Comparison of ENCODE assay signal across 8 cellular contexts in genomic region chr7:152618427-152618826, GRCh38.
"Had no signal": no experiment of that assay in that cellular context is flagged by ENCODE, and none has a peak within 500 bp of the region (broad histone marks: within the 10 kb centered on the region; RNA-seq: fewer than 3 reads in every experiment).

No MANE protein-coding gene starts in this region.

- ATAC-seq: GM12878 had no signal

- FAIRE-seq: G401.6, GM12878, GM12891, GM12892, GM18507, GM19239 had no signal

- DNase-seq: GDM1, GF-D8 had no signal

- H3K4me3 ChIP-seq: GM12878 had no signal
